In the genomic region with DNA sequence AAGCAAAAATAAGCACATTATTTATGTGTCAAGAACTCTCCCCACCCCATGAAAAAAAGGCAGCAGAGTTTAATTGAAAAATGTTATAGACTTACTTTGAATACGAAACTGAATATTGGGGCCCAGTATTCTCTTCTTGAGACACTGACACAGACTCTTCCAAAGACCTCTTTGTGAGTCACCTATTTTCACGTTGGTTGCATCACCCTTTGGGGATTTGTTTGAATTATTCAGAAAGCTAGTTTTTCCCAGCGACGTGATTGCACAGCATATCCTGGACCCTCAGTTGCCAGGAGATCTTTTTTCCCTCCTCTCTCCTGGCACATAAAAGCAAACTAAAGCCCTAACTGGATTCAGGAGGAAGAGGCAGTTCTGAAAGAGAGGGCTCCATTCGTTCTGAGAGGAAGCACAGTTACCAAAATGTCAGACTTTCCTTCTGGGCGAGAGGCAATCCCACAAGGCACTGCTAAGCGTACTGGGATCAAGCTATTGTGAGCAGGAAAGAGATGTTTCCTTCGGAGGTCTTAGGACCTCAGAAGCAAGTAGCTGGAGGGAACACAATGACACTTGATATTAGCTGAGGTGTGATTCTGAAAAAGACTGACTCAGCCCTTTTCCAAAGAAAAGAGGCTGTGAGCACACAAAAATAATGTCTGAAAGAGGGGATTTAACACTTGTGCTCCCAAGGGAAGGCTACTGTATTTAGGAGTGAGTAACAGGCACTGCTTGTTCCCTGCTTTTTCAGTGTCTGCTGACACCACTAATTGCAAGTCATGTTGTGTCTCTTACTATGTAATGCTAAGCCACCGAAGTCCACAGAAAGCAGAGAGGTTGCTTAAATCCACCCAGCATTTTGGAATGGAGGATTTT, we compare ENCODE assay signal across 14 cellular contexts.
A peak's percentile ranks its signal among the peaks of the same experiment; 100 is the strongest.
DNase-seq lines count a peak whose midpoint lies in the region; ATAC-seq and TF ChIP-seq lines count a peak whose summit lies in the region.
"Had no signal": no experiment of that assay in that cellular context is flagged by ENCODE, and none has a peak within 500 bp of the region (broad histone marks: within the 10 kb centered on the region; RNA-seq: fewer than 3 reads in every experiment).

No MANE protein-coding gene starts in this region.

- H3K27me3 ChIP-seq in GM23338 (ENCODE audit: insufficient read depth) (no peaks in the 10 kb centered on the region), osteoblast (ENCODE audit: insufficient read depth, low read length) (no peaks in the 10 kb centered on the region)

- H3K36me3 Mint-ChIP-seq in GM23338 (ENCODE audit: low read depth) (peaks cover 8% of the 10 kb centered on the region; the same call in 2 of the 3 replicates), endothelial cell (ENCODE audit: low read depth, unreplicated experiment) (peaks cover 3% of the 10 kb centered on the region)
- H3K36me3 Mint-ChIP-seq: activated CD8-positive, alpha-beta memory T cell treated with anti-CD3 and anti-CD28 coated beads, Interleukin-2, amount 10 ng/mL, durations not matched to agents 7 days and 5 days; naive B cell; stimulated activated naive B cell treated with anti-CD40 and anti-IgM and Interleukin-4, amounts not matched to agents 10 μg/mL and 1 μg/mL and 100 μg/mL, for 72 hours had no signal

- no peaks in the 10 kb centered on the region for H3K36me3 ChIP-seq in GM23338 (ENCODE audit: insufficient read depth)
- no peaks in the 10 kb centered on the region for H3K36me3 ChIP-seq in osteoblast (ENCODE audit: insufficient read depth, low read length)

- DNase-seq in GM23338 (ENCODE audit: low spot score) (peak; percentile 18), NCI-H2227 treated with DMSO at 0.1 percent for 48 hours (lab: John Stamatoyannopoulos, UW) (peak; percentile 19), endothelial cell (ENCODE audit: low spot score) (no peak), osteoblast (ENCODE audit: insufficient read length, low spot score, missing footprints) (no peak), SIG-M5 treated with dmso at 0.1 percent for 504 hours (lab: John Stamatoyannopoulos, UW; ENCODE audit: unreplicated experiment) (no peak), CD1c-positive myeloid dendritic cell (ENCODE audit: extremely low spot score) (no peak), ureter (ENCODE audit: low spot score) (no peak)
- DNase-seq: activated CD8-positive, alpha-beta memory T cell treated with anti-CD3 and anti-CD28 coated beads, Interleukin-2, amount 10 ng/mL, durations not matched to agents 7 days and 5 days; amygdala; naive B cell; NCI-H187; stimulated activated naive B cell treated with anti-CD40 and anti-IgM and Interleukin-4, amounts not matched to agents 10 μg/mL and 1 μg/mL and 100 μg/mL, for 72 hours had no signal

- H3K4me3 Mint-ChIP-seq in GM23338 (no peak overlapping the region), endothelial cell (ENCODE audit: unreplicated experiment) (no peak overlapping the region)
- H3K4me3 Mint-ChIP-seq: activated CD8-positive, alpha-beta memory T cell treated with anti-CD3 and anti-CD28 coated beads, Interleukin-2, amount 10 ng/mL, durations not matched to agents 7 days and 5 days; naive B cell; stimulated activated naive B cell treated with anti-CD40 and anti-IgM and Interleukin-4, amounts not matched to agents 10 μg/mL and 1 μg/mL and 100 μg/mL, for 72 hours; T-helper 2 cell treated with Interferon-gamma antibody and Interleukin-4, amounts not matched to agents 5 μg/mL and 100 μg/mL, for 36 hours had no signal

- H3K27me3 Mint-ChIP-seq in GM23338 (ENCODE audit: insufficient read depth, low read depth, poor library complexity) (no peaks in the 10 kb centered on the region), endothelial cell (ENCODE audit: unreplicated experiment) (no peaks in the 10 kb centered on the region)
- H3K27me3 Mint-ChIP-seq: activated CD8-positive, alpha-beta memory T cell treated with anti-CD3 and anti-CD28 coated beads, Interleukin-2, amount 10 ng/mL, durations not matched to agents 7 days and 5 days; naive B cell; stimulated activated naive B cell treated with anti-CD40 and anti-IgM and Interleukin-4, amounts not matched to agents 10 μg/mL and 1 μg/mL and 100 μg/mL, for 72 hours had no signal

- H3K9me3 ChIP-seq in osteoblast (ENCODE audit: low read depth, low read length): no peaks in the 10 kb centered on the region

- peak overlapping the region; percentile 93 for H3K27ac Mint-ChIP-seq in GM23338
- peak overlapping the region; percentile 77 for H3K27ac Mint-ChIP-seq in endothelial cell (ENCODE audit: unreplicated experiment)
- H3K27ac Mint-ChIP-seq: activated CD8-positive, alpha-beta memory T cell treated with anti-CD3 and anti-CD28 coated beads, Interleukin-2, amount 10 ng/mL, durations not matched to agents 7 days and 5 days; naive B cell; stimulated activated naive B cell treated with anti-CD40 and anti-IgM and Interleukin-4, amounts not matched to agents 10 μg/mL and 1 μg/mL and 100 μg/mL, for 72 hours; T-helper 2 cell treated with Interferon-gamma antibody and Interleukin-4, amounts not matched to agents 5 μg/mL and 100 μg/mL, for 36 hours had no signal

- TF ChIP-seq CTCF in GM23338 (conservative IDR thresholded peaks at IDR 0.05; ENCODE audit: low read depth in 2 of 2): no peak
- no peak for TF ChIP-seq CTCF in endothelial cell (IDR thresholded peaks at IDR 0.05; ENCODE audit: unreplicated experiment)
- TF ChIP-seq CTCF in osteoblast (IDR thresholded peaks at IDR 0.05; ENCODE audit: extremely low read depth, low read depth, low read length): no peak

- H3K4me1 Mint-ChIP-seq in GM23338: peaks cover 13% of the 10 kb centered on the region
- H3K4me1 Mint-ChIP-seq in endothelial cell (ENCODE audit: unreplicated experiment): peaks cover 6% of the 10 kb centered on the region
- H3K4me1 Mint-ChIP-seq: activated CD8-positive, alpha-beta memory T cell treated with anti-CD3 and anti-CD28 coated beads, Interleukin-2, amount 10 ng/mL, durations not matched to agents 7 days and 5 days; naive B cell; stimulated activated naive B cell treated with anti-CD40 and anti-IgM and Interleukin-4, amounts not matched to agents 10 μg/mL and 1 μg/mL and 100 μg/mL, for 72 hours had no signal

- peaks cover 5% of the 10 kb centered on the region; the same call in 1 of the 2 replicates for H3K4me1 ChIP-seq in GM23338 (ENCODE audit: insufficient read depth)
- H3K4me1 ChIP-seq in osteoblast (ENCODE audit: insufficient read depth, low read length): no peaks in the 10 kb centered on the region

- peak; percentile 70 for ATAC-seq in GM23338
- ATAC-seq in GM19455 (IDR thresholded peaks at IDR 0.05; ENCODE audit: unreplicated experiment): no peak
- ATAC-seq: activated CD8-positive, alpha-beta memory T cell treated with anti-CD3 and anti-CD28 coated beads, Interleukin-2, amount 10 ng/mL, durations not matched to agents 7 days and 5 days; stimulated activated naive B cell treated with anti-CD40 and anti-IgM and Interleukin-4, amounts not matched to agents 10 μg/mL and 1 μg/mL and 100 μg/mL, for 72 hours had no signal

- H3K27ac ChIP-seq in GM23338 (ENCODE audit: low read depth) (peak overlapping the region; percentile 13; the same call in 1 of the 2 replicates), osteoblast (ENCODE audit: low read depth, low read length) (no peak overlapping the region)

- no peaks in the 10 kb centered on the region for H3F3A ChIP-seq in GM23338 (replicated peaks; ENCODE audit: low read depth)

- H2AFZ ChIP-seq in GM23338 (peak overlapping the region; percentile 91), osteoblast (ENCODE audit: low read length) (peak overlapping the region; percentile 66)

- H4K20me1 ChIP-seq in GM23338 (replicated peaks; ENCODE audit: insufficient read depth): no peaks in the 10 kb centered on the region
- H4K20me1 ChIP-seq in osteoblast (ENCODE audit: insufficient read depth, low read length): no peaks in the 10 kb centered on the region

- H3K9me2 ChIP-seq in GM23338 (ENCODE audit: insufficient read depth): no peaks in the 10 kb centered on the region; the same call in 1 of the 2 replicates

- H3K79me2 ChIP-seq in GM23338 (replicated peaks; ENCODE audit: insufficient read depth): no peaks in the 10 kb centered on the region
- H3K79me2 ChIP-seq in osteoblast (ENCODE audit: insufficient read depth, low read length): no peaks in the 10 kb centered on the region

- no peak overlapping the region for H3K4me2 ChIP-seq in GM23338
- no peak overlapping the region for H3K4me2 ChIP-seq in osteoblast (ENCODE audit: insufficient read depth, low read length)

- H3K9me3 Mint-ChIP-seq in GM23338: peaks cover 11% of the 10 kb centered on the region
- no peaks in the 10 kb centered on the region for H3K9me3 Mint-ChIP-seq in endothelial cell (ENCODE audit: unreplicated experiment)
- H3K9me3 Mint-ChIP-seq: T-helper 2 cell treated with Interferon-gamma antibody and Interleukin-4, amounts not matched to agents 5 μg/mL and 100 μg/mL, for 36 hours had no signal

- H3K4me3 ChIP-seq in GM23338 (no peak overlapping the region), osteoblast (ENCODE audit: insufficient read depth, low read length) (no peak overlapping the region)

TF ChIP-seq in GM23338, 12 proteins besides CTCF, POLR2A, EP300 and RAD21 (continues in another document):
- no peak for TF ChIP-seq POLR2AphosphoS5 (IDR thresholded peaks at IDR 0.05; ENCODE audit: low read depth)
- no peak for TF ChIP-seq REST (IDR thresholded peaks at IDR 0.05; ENCODE audit: unreplicated experiment)

Comparison
In these comparisons a context has a peak if more than half of its experiments do, and no peak if none do; other contexts are left out.
1. DNase-seq: peak in GM23338 (single experiment) and NCI-H2227 treated with DMSO at 0.1 percent for 48 hours (single experiment); none in endothelial cell (single experiment), osteoblast (single experiment), SIG-M5 treated with dmso at 0.1 percent for 504 hours (single experiment), CD1c-positive myeloid dendritic cell (single experiment) and ureter (single experiment).